Comparison of ENCODE assay signal across 19 cellular contexts in genomic region chr2:42464631-42465030, GRCh38. TPM values are rescaled to one million over a fixed set of nuclear protein-coding genes. Genes with fewer than 3 reads are reported as not detected.
"Had no signal": no experiment of that assay in that cellular context is flagged by ENCODE, and none has a peak within 500 bp of the region (broad histone marks: within the 10 kb centered on the region; RNA-seq: fewer than 3 reads in every experiment).

No MANE protein-coding gene starts in this region.

- H3K27me3 ChIP-seq: ascending aorta, gastroesophageal sphincter, sigmoid colon, upper lobe of right lung had no signal

- H3K9me3 ChIP-seq: psoas muscle, upper lobe of right lung had no signal

- ATAC-seq: activated T-cell treated with anti-CD3 and anti-CD28 coated beads, Interleukin-2, amount 50 U/mL, for 72 hours; esophagus mucosa; gastroesophageal sphincter; heart left ventricle; naive thymus-derived CD4-positive, alpha-beta T cell; psoas muscle; stimulated activated naive B cell treated with anti-CD40 and anti-IgM and Interleukin-4, amounts not matched to agents 10 μg/mL and 1 μg/mL and 100 μg/mL, for 72 hours; upper lobe of right lung had no signal

- H3K4me1 ChIP-seq: ascending aorta, gastroesophageal sphincter, heart left ventricle, psoas muscle, sigmoid colon, upper lobe of right lung had no signal

- H3K27ac ChIP-seq: ascending aorta, coronary artery, gastroesophageal sphincter, heart left ventricle, psoas muscle, sigmoid colon, upper lobe of right lung had no signal

- H3K4me3 ChIP-seq: ascending aorta, coronary artery, gastroesophageal sphincter, heart left ventricle, psoas muscle, sigmoid colon, upper lobe of right lung had no signal

- H3K36me3 ChIP-seq: ascending aorta, gastroesophageal sphincter, heart left ventricle, sigmoid colon, upper lobe of right lung had no signal

- DNase-seq: activated CD4-positive, alpha-beta T cell treated with anti-CD3 and anti-CD28 coated beads, Interleukin-2, amount 50 U/mL, for 1 hour; activated CD4-positive, CD25-positive, alpha-beta regulatory T cell treated with anti-CD3 and anti-CD28 coated beads, Interleukin-2, amount 50 U/mL, for 72 hours; activated CD8-positive, alpha-beta memory T cell treated with anti-CD3 and anti-CD28 coated beads, Interleukin-2, amount 50 U/mL, for 48 hours; activated effector memory CD4-positive, alpha-beta T cell treated with anti-CD3 and anti-CD28 coated beads, Interleukin-2, amount 50 U/mL, for 16 hours; activated naive CD4-positive, alpha-beta T cell treated with anti-CD3 and anti-CD28 coated beads, Interleukin-2, amount 50 U/mL, for 16 hours; activated T-cell treated with anti-CD3 and anti-CD28 coated beads, Interleukin-2, amount 50 U/mL, for 72 hours; heart left ventricle; immature natural killer cell; mesenchymal stem cell; naive thymus-derived CD4-positive, alpha-beta T cell; psoas muscle; sigmoid colon; stimulated activated naive B cell treated with anti-CD40 and anti-IgM and Interleukin-4, amounts not matched to agents 10 μg/mL and 1 μg/mL and 100 μg/mL, for 72 hours; upper lobe of right lung had no signal

RNA-seq across cellular contexts. Expression of gene KCNG3, which starts 29.2 kb away (rescaled TPM):
- total RNA-seq: ascending aorta, heart left ventricle, osteocyte, psoas muscle had no signal
- polyA plus RNA-seq: heart left ventricle, immature natural killer cell, psoas muscle had no signal
